16 cellular contexts compared by ENCODE assay signal in genomic region chr7:155860461-155860839, GRCh38. TPM values are rescaled to one million over a fixed set of nuclear protein-coding genes. Genes with fewer than 3 reads are reported as not detected.
DNase-seq lines count a peak whose midpoint lies in the region; ATAC-seq, FAIRE-seq and TF ChIP-seq lines count a peak whose summit lies in the region.
"Had no signal": no experiment of that assay in that cellular context is flagged by ENCODE, and none has a peak within 500 bp of the region (broad histone marks: within the 10 kb centered on the region; RNA-seq: fewer than 3 reads in every experiment).

No MANE protein-coding gene starts in this region.

- H3K9me3 ChIP-seq in adrenal gland (replicated peaks in 1 of 3) (no peaks in the 10 kb centered on the region), liver (ENCODE audit: control insufficient read depth in 4 of 4, low read length in 3 of 4) (no peaks in the 10 kb centered on the region), testis (no peaks in the 10 kb centered on the region)

- H3K36me3 ChIP-seq in adrenal gland (replicated peaks in 1 of 2): no peaks in the 10 kb centered on the region
- H3K36me3 ChIP-seq in liver (ENCODE audit: control insufficient read depth in 4 of 4, insufficient read depth in 3 of 4, low read depth in 1 of 4, low read length in 3 of 4): no peaks in the 10 kb centered on the region
- H3K36me3 ChIP-seq in testis (ENCODE audit: low read depth, missing control alignments): no peaks in the 10 kb centered on the region

- no peak for ATAC-seq in activated CD4-positive, CD25-positive, alpha-beta regulatory T cell treated with anti-CD3 and anti-CD28 coated beads, Interleukin-2, amount 50 U/mL, for 24 hours
- ATAC-seq: GM23338 had no signal

- no peak for TF ChIP-seq CTCF in adrenal gland (IDR thresholded peaks at IDR 0.05)
- TF ChIP-seq CTCF in liver (IDR thresholded peaks at IDR 0.05; ENCODE audit: low read depth, low read length, missing input control): no peak
- no peak for TF ChIP-seq CTCF in testis (IDR thresholded peaks at IDR 0.05)

- 52 to 61% (median 54%) methylated on average over 4 of the region's 4 CpGs for WGBS in adrenal gland, 4 donors
- 66% methylated on average over 4 of the region's 4 CpGs for WGBS in liver
- WGBS in testis, 2 donors: 56 to 59% methylated on average over 4 of the region's 4 CpGs

- FAIRE-seq in H54 (lab: Jason Lieb, UNC): no peak
- FAIRE-seq: A204.1, G401.6 had no signal

- peaks cover 7 to 22% of the 10 kb centered on the region in 2 donors for H3K4me1 ChIP-seq in adrenal gland (replicated peaks in 1 of 2)
- H3K4me1 ChIP-seq in liver (ENCODE audit: control insufficient read depth in 4 of 4, insufficient read depth in 4 of 4, low read length in 3 of 4): peaks cover 14 to 36% (median 21%) of the 10 kb centered on the region in 4 donors
- no peaks in the 10 kb centered on the region for H3K4me1 ChIP-seq in testis

- no peak for TF ChIP-seq POLR2A in adrenal gland (IDR thresholded peaks at IDR 0.05)
- TF ChIP-seq POLR2A in testis (IDR thresholded peaks at IDR 0.05): no peak
- no peak for TF ChIP-seq POLR2A in H54 (IDR thresholded peaks at IDR 0.05; ENCODE audit: low read depth, low read length)

- no peak for TF ChIP-seq RAD21 in liver (IDR thresholded peaks at IDR 0.05)

- H3K27ac ChIP-seq in adrenal gland (peak overlapping the region in 4 of 5 donors; percentile 81 to 97 (median 85)), liver (ENCODE audit: low read depth in 1 of 2, low read length in 2 of 2) (peak overlapping the region; percentile 69 to 71), testis (no peak overlapping the region)
- H3K27ac ChIP-seq: C4-2B had no signal

- intact Hi-C loops in adrenal gland (cut with DNase I) (no loop called here), testis (cut with DNase I; ENCODE audit: low total_unique reads) (no loop called here), posterior cingulate gyrus (cut with DNase I) (no loop called here)

- no peak overlapping the region for H3K9ac ChIP-seq in liver (ENCODE audit: low read depth in 1 of 2, low read length in 2 of 2)

- H3K27me3 ChIP-seq in adrenal gland (no peaks in the 10 kb centered on the region), liver (ENCODE audit: control insufficient read depth in 4 of 4, insufficient read depth in 4 of 4, low read length in 3 of 4) (no peaks in the 10 kb centered on the region), testis (no peaks in the 10 kb centered on the region)

- H3K4me3 ChIP-seq in adrenal gland (no peak overlapping the region), liver (ENCODE audit: low read depth in 1 of 3, low read length in 3 of 3) (no peak overlapping the region), testis (no peak overlapping the region)
- H3K4me3 ChIP-seq: GM23338 had no signal

- peak; percentile 19 for DNase-seq in activated effector memory CD4-positive, alpha-beta T cell treated with anti-CD3 and anti-CD28 coated beads, Interleukin-2, amount 50 U/mL, for 16 hours
- no peak for DNase-seq in activated effector memory CD4-positive, alpha-beta T cell treated with Interleukin-2 at 50 U/mL for 16 hours
- DNase-seq in adrenal gland: peak in 2 of 7 donors; percentile 12 to 32
- DNase-seq in testis: peak; percentile 9
- DNase-seq in posterior cingulate gyrus: no peak
- DNase-seq in H54 (ENCODE audit: insufficient read length, low spot score): no peak
- DNase-seq: DND-41, KBM-7, NCI-H1417 treated with DMSO at 0.1 percent for 48 hours, NCI-H748 treated with DMSO at 0.1 percent for 48 hours had no signal

TF ChIP-seq in liver, 16 proteins besides CTCF, POLR2A, EP300 and RAD21:
- TF ChIP-seq ZBTB33 (IDR thresholded peaks at IDR 0.05): no peak
- no peak for TF ChIP-seq REST (IDR thresholded peaks at IDR 0.05)
- no peak for TF ChIP-seq NR2F2 (IDR thresholded peaks at IDR 0.05)
- TF ChIP-seq FOXA2 (IDR thresholded peaks at IDR 0.05): no peak
- TF ChIP-seq, protein P1, sequence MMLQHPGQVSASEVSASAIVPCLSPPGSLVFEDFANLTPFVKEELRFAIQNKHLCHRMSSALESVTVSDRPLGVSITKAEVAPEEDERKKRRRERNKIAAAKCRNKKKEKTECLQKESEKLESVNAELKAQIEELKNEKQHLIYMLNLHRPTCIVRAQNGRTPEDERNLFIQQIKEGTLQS (IDR thresholded peaks at IDR 0.05): no peak
- TF ChIP-seq, protein P2, sequence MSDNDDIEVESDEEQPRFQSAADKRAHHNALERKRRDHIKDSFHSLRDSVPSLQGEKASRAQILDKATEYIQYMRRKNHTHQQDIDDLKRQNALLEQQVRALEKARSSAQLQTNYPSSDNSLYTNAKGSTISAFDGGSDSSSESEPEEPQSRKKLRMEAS (IDR thresholded peaks at IDR 0.05): no peak
- no peak for TF ChIP-seq JUND (IDR thresholded peaks at IDR 0.05)
- TF ChIP-seq TAF1 (conservative IDR thresholded peaks at IDR 0.05): no peak
- TF ChIP-seq HNF4A (conservative IDR thresholded peaks at IDR 0.05): no peak
- TF ChIP-seq GABPA (IDR thresholded peaks at IDR 0.05 in 1 of 2, conservative IDR thresholded peaks at IDR 0.05 in 1 of 2): no peak
- TF ChIP-seq RXRA (IDR thresholded peaks at IDR 0.05): no peak
- no peak for TF ChIP-seq SP1 (IDR thresholded peaks at IDR 0.05)
- no peak for TF ChIP-seq HNF4G (IDR thresholded peaks at IDR 0.05)
- no peak for TF ChIP-seq YY1 (IDR thresholded peaks at IDR 0.05)
- no peak for TF ChIP-seq FOXA1 (IDR thresholded peaks at IDR 0.05)
- no peak for TF ChIP-seq EGR1 (IDR thresholded peaks at IDR 0.05; ENCODE audit: low read depth in 2 of 2)

RNA-seq across cellular contexts. Expression of gene SHH, which starts 48.2 kb away (rescaled TPM):
- total RNA-seq in adrenal gland (10 to 100 TPM in 5 of 8 donors, 1 to 10 TPM in 3; 3.3 to 38.0 (median 15.2) TPM), liver (10 to 100 TPM in 1 of 2 donors, 1 to 10 TPM in 1; 6.1 to 10.0 TPM), testis (under 1 TPM in 1 of 2 donors, not detected in 1; 0.06 TPM)
- polyA plus RNA-seq in adrenal gland (10 to 100 TPM in 1 of 3 donors, 1 to 10 TPM in 2; 3.0 to 13.7 (median 7.0) TPM), liver (1 to 10 TPM; 3.9 to 4.3 TPM), testis (ENCODE audit: insufficient read depth, low read depth, low replicate concordance) (1.0 TPM)
- total RNA-seq: GM23338 had no signal
- polyA plus RNA-seq: GM23338 had no signal

Comparison
In these comparisons a context has a peak if more than half of its experiments do, and no peak if none do; other contexts are left out.
1. DNase-seq: peak in activated effector memory CD4-positive, alpha-beta T cell treated with anti-CD3 and anti-CD28 coated beads, Interleukin-2, amount 50 U/mL, for 16 hours (single experiment) and testis (single experiment); none in activated effector memory CD4-positive, alpha-beta T cell treated with Interleukin-2 at 50 U/mL for 16 hours (single experiment), posterior cingulate gyrus (0 of 10) and H54 (single experiment).
2. H3K27ac ChIP-seq: peak in adrenal gland (4 of 5) and liver (2 of 2); none in testis (0 of 2).